Comparison of ENCODE assay signal across 14 cellular contexts in genomic region chr17:4836221-4836620, GRCh38. TPM values are rescaled to one million over a fixed set of nuclear protein-coding genes. Genes with fewer than 3 reads are reported as not detected.
A peak's percentile ranks its signal among the peaks of the same experiment; 100 is the strongest.
DNase-seq lines count a peak whose midpoint lies in the region; ATAC-seq and TF ChIP-seq lines count a peak whose summit lies in the region.
"Had no signal": no experiment of that assay in that cellular context is flagged by ENCODE, and none has a peak within 500 bp of the region (broad histone marks: within the 10 kb centered on the region; RNA-seq: fewer than 3 reads in every experiment).

No MANE protein-coding gene starts in this region.

- peaks cover 11% of the 10 kb centered on the region for H3K36me3 Mint-ChIP-seq in effector memory CD8-positive, alpha-beta T cell (ENCODE audit: insufficient read depth)
- H3K36me3 Mint-ChIP-seq in progenitor cell of endocrine pancreas (ENCODE audit: insufficient read depth) = peaks cover 5% of the 10 kb centered on the region

- DNase-seq in PC-3 (no peak), progenitor cell of endocrine pancreas (ENCODE audit: low spot score, unreplicated experiment) (no peak), NCI-H1417 treated with DMSO at 0.1 percent for 48 hours (lab: John Stamatoyannopoulos, UW) (no peak), hippocampal formation (lab: John Stamatoyannopoulos, UW) (no peak)
- no peak for DNase-seq in effector memory CD8-positive, alpha-beta T cell
- DNase-seq: CD8-positive, alpha-beta T cell had no signal

- H3K4me2 ChIP-seq in DOHH2 (ENCODE audit: low read length) (peak overlapping the region; percentile 96; the same call in 1 of the 2 replicates), PC-3 (ENCODE audit: low read length) (peak overlapping the region; percentile 100)

- no peak overlapping the region for H3K9ac ChIP-seq in PC-3 (ENCODE audit: low read length)

- CTCF ChIA-PET in PC-3 (lab: Charles Lee) = no interaction called here

- no peaks in the 10 kb centered on the region for H3K27me3 Mint-ChIP-seq in effector memory CD8-positive, alpha-beta T cell
- no peaks in the 10 kb centered on the region for H3K27me3 Mint-ChIP-seq in progenitor cell of endocrine pancreas

- peak overlapping the region; percentile 87 to 93 for H3K4me3 Mint-ChIP-seq in effector memory CD8-positive, alpha-beta T cell
- no peak overlapping the region for H3K4me3 Mint-ChIP-seq in progenitor cell of endocrine pancreas (ENCODE audit: low read depth)

- H3K27ac Mint-ChIP-seq in effector memory CD8-positive, alpha-beta T cell = peak overlapping the region in 1 of 2 donors; percentile 16
- peak overlapping the region; percentile 29 for H3K27ac Mint-ChIP-seq in progenitor cell of endocrine pancreas

- H3K9me3 ChIP-seq in DOHH2 (ENCODE audit: control insufficient read depth, insufficient read depth, low read length) (no peaks in the 10 kb centered on the region), PC-3 (ENCODE audit: low read length) (no peaks in the 10 kb centered on the region)
- H3K9me3 ChIP-seq: prostate gland had no signal

- no peak for TF ChIP-seq CTCF in DOHH2 (IDR thresholded peaks at IDR 0.05; ENCODE audit: low read depth, low read length, poor library complexity, severe bottlenecking)
- TF ChIP-seq CTCF in PC-3 (conservative IDR thresholded peaks at IDR 0.05; ENCODE audit: low read depth, low read length) = no peak
- TF ChIP-seq CTCF in progenitor cell of endocrine pancreas (IDR thresholded peaks at IDR 0.05; ENCODE audit: unreplicated experiment) = no peak

- peaks cover 24% of the 10 kb centered on the region for H3K4me1 ChIP-seq in DOHH2 (ENCODE audit: control insufficient read depth, low read length)
- peaks cover 46% of the 10 kb centered on the region for H3K4me1 ChIP-seq in PC-3 (ENCODE audit: insufficient read depth, low read length)
- H3K4me1 ChIP-seq: prostate gland had no signal

- H3K36me3 ChIP-seq in DOHH2 (ENCODE audit: control insufficient read depth, low read length) (peaks cover 5% of the 10 kb centered on the region; the same call in 1 of the 2 replicates), PC-3 (ENCODE audit: low read depth, low read length) (peaks cover 6% of the 10 kb centered on the region)
- H3K36me3 ChIP-seq: prostate gland had no signal

- no peaks in the 10 kb centered on the region for H3K9me2 ChIP-seq in DOHH2 (replicated peaks; ENCODE audit: control insufficient read depth, low read length)
- H3K9me2 ChIP-seq in PC-3 (replicated peaks; ENCODE audit: low read length) = no peaks in the 10 kb centered on the region

- H3F3A ChIP-seq in DOHH2 (ENCODE audit: control insufficient read depth, insufficient read depth) = no peaks in the 10 kb centered on the region
- no peaks in the 10 kb centered on the region for H3F3A ChIP-seq in PC-3 (ENCODE audit: low read length, unreplicated experiment)

- intact Hi-C loops in PC-3 (cut with micrococcal nuclease) = loop anchor here (10.0 kb wide), 1 partner anchor 49 kb away; no protein-coding TSS in a partner anchor

- H3K4me3 ChIP-seq in DOHH2 (ENCODE audit: low read length) (no peak overlapping the region), PC-3 (ENCODE audit: low read length) (no peak overlapping the region; the same call in 1 of the 2 replicates)
- H3K4me3 ChIP-seq: prostate gland, SK-N-MC had no signal

- BruUV-seq in PC-3 (replicated peaks; lab: Mats Ljungman, UMichigan) = no TSS peak

- H2AFZ ChIP-seq in PC-3 (ENCODE audit: low read length) = no peak overlapping the region

- peaks cover 15% of the 10 kb centered on the region for H4K20me1 ChIP-seq in DOHH2 (ENCODE audit: control insufficient read depth, insufficient read depth, low read depth, low read length)
- H4K20me1 ChIP-seq in PC-3 (ENCODE audit: low read length) = no peaks in the 10 kb centered on the region

- H3K27me3 ChIP-seq in DOHH2 (ENCODE audit: control insufficient read depth, low read length) (no peaks in the 10 kb centered on the region), PC-3 (ENCODE audit: low read length) (no peaks in the 10 kb centered on the region)

- H3K27ac ChIP-seq in DOHH2 (ENCODE audit: low read depth, low read length) (no peak overlapping the region), PC-3 (ENCODE audit: low read length) (no peak overlapping the region)
- H3K27ac ChIP-seq: prostate gland, SK-N-MC had no signal

- peaks cover 75% of the 10 kb centered on the region for H3K79me2 ChIP-seq in DOHH2 (ENCODE audit: control insufficient read depth, low read length)
- H3K79me2 ChIP-seq in PC-3 (ENCODE audit: low read length) = peaks cover 78% of the 10 kb centered on the region

- POLR2A ChIA-PET in PC-3 (lab: Charles Lee; ENCODE audit: unreplicated experiment) = interaction anchor here (0.6 kb wide), 1 partner anchor 40 kb away, joined by 3 read pairs; the partner anchor contains the start of gene PSMB6

- ATAC-seq in PC-3 (no peak), HG03460 (IDR thresholded peaks at IDR 0.05; ENCODE audit: unreplicated experiment) (no peak)
- ATAC-seq in effector memory CD8-positive, alpha-beta T cell (replicated peaks) = no peak
- ATAC-seq: activated CD4-positive, CD25-positive, alpha-beta regulatory T cell treated with anti-CD3 and anti-CD28 coated beads, Interleukin-2, amount 50 U/mL, for 24 hours; CD8-positive, alpha-beta T cell had no signal

- H3K4me1 Mint-ChIP-seq in effector memory CD8-positive, alpha-beta T cell (ENCODE audit: low read depth in 2 of 2) = peaks cover 50 to 56% of the 10 kb centered on the region in 2 donors
- H3K4me1 Mint-ChIP-seq in progenitor cell of endocrine pancreas (ENCODE audit: low read depth) = peaks cover 39% of the 10 kb centered on the region

- H3K9me3 Mint-ChIP-seq in effector memory CD8-positive, alpha-beta T cell = no peaks in the 10 kb centered on the region
- no peaks in the 10 kb centered on the region for H3K9me3 Mint-ChIP-seq in progenitor cell of endocrine pancreas (ENCODE audit: low read depth)
- H3K9me3 Mint-ChIP-seq: CD8-positive, alpha-beta T cell had no signal

RNA-seq across cellular contexts. Expression of gene MINK1, which starts 3.1 kb away (rescaled TPM):
- total RNA-seq in PC-3 (2014; rRNA removed) (44.5 and 64.8 TPM in 2 replicates), progenitor cell of endocrine pancreas (139 and 145 TPM in 2 replicates)

RNA-seq across cellular contexts. Expression of gene PLD2, which starts 29.3 kb away (rescaled TPM):
- 24.3 and 27.3 TPM in 2 replicates for total RNA-seq in PC-3 (2014; rRNA removed)
- 80.3 and 81.0 TPM in 2 replicates for total RNA-seq in progenitor cell of endocrine pancreas

RNA-seq across cellular contexts. Expression of gene PSMB6, which starts 40.3 kb away (rescaled TPM):
- total RNA-seq in PC-3 (2014; rRNA removed) = 281 and 405 TPM in 2 replicates
- total RNA-seq in progenitor cell of endocrine pancreas = 126 and 137 TPM in 2 replicates

RNA-seq across cellular contexts. Expression of gene GLTPD2, which starts 47.5 kb away (rescaled TPM):
- 0.98 TPM in 1 of 2 replicates, not detected in the other for total RNA-seq in PC-3 (2014; rRNA removed)
- 4.0 and 4.1 TPM in 2 replicates for total RNA-seq in progenitor cell of endocrine pancreas
- total RNA-seq: dermis microvascular lymphatic vessel endothelial cell, G401, HT1080, prostate gland had no signal
